17 cellular contexts compared by ENCODE assay signal in genomic region chr5:54947187-54947586, GRCh38. TPM values are rescaled to one million over a fixed set of nuclear protein-coding genes. Genes with fewer than 3 reads are reported as not detected.
DNase-seq lines count a peak whose midpoint lies in the region; ATAC-seq and TF ChIP-seq lines count a peak whose summit lies in the region.
"Had no signal": no experiment of that assay in that cellular context is flagged by ENCODE, and none has a peak within 500 bp of the region (broad histone marks: within the 10 kb centered on the region; RNA-seq: fewer than 3 reads in every experiment).

No MANE protein-coding gene starts in this region.

- H3K9me3 ChIP-seq in HEK293 (ENCODE audit: control insufficient read depth, insufficient read depth, low read depth, low read length): no peaks in the 10 kb centered on the region
- H3K9me3 ChIP-seq: BE2C, Caco-2 had no signal

- no peak for DNase-seq in activated naive CD8-positive, alpha-beta T cell treated with anti-CD3 and anti-CD28 coated beads, Interleukin-2, amount 10 ng/mL, durations not matched to agents 7 days and 5 days
- no peak for DNase-seq in activated naive CD8-positive, alpha-beta T cell treated with anti-CD3 and anti-CD28 coated beads for 36 hours
- DNase-seq: 8988T; ACHN; BE2C; Caco-2; Calu3; CD4-positive, alpha-beta T cell; CD8-positive, alpha-beta T cell; DMS79 treated with DMSO at 0.1 percent for 48 hours; GF-D8 had no signal

- CTCF ChIA-PET in HEK293 (lab: Yijun Ruan, JAX): interaction anchor here (0.9 to 4.8 kb wide), 3 partner anchors 13 to 91 kb away, joined by 3 to 37 read pairs (median 3); no protein-coding TSS in a partner anchor

- no peak for ATAC-seq in activated naive CD8-positive, alpha-beta T cell treated with anti-CD3 and anti-CD28 coated beads, Interleukin-2, amount 10 ng/mL, durations not matched to agents 7 days and 5 days (ENCODE audit: low read depth)
- ATAC-seq in GM19328 (IDR thresholded peaks at IDR 0.05; ENCODE audit: unreplicated experiment) (no peak), GM21367 (IDR thresholded peaks at IDR 0.05; ENCODE audit: unreplicated experiment) (no peak)
- ATAC-seq: CD8-positive, alpha-beta T cell had no signal

- H3K9me3 Mint-ChIP-seq in activated naive CD8-positive, alpha-beta T cell treated with anti-CD3 and anti-CD28 coated beads, Interleukin-2, amount 10 ng/mL, durations not matched to agents 7 days and 5 days: peaks cover 8% of the 10 kb centered on the region
- H3K9me3 Mint-ChIP-seq in activated naive CD8-positive, alpha-beta T cell treated with anti-CD3 and anti-CD28 coated beads for 36 hours: no peaks in the 10 kb centered on the region
- H3K9me3 Mint-ChIP-seq: CD4-positive, alpha-beta T cell; CD8-positive, alpha-beta T cell had no signal

- no peak for TF ChIP-seq CTCF in HEK293 (tag by site-specific recombination; IDR thresholded peaks at IDR 0.05)

- no peaks in the 10 kb centered on the region for H3K4me1 ChIP-seq in HEK293 (ENCODE audit: control insufficient read depth, insufficient read depth, low read length)
- H3K4me1 ChIP-seq: BE2C, Caco-2 had no signal

- no peak overlapping the region for H3K4me3 Mint-ChIP-seq in activated naive CD8-positive, alpha-beta T cell treated with anti-CD3 and anti-CD28 coated beads, Interleukin-2, amount 10 ng/mL, durations not matched to agents 7 days and 5 days
- no peak overlapping the region for H3K4me3 Mint-ChIP-seq in activated naive CD8-positive, alpha-beta T cell treated with anti-CD3 and anti-CD28 coated beads for 36 hours
- H3K4me3 Mint-ChIP-seq: CD4-positive, alpha-beta T cell; CD8-positive, alpha-beta T cell had no signal

- peak overlapping the region; percentile 3 for H3K27ac Mint-ChIP-seq in activated naive CD8-positive, alpha-beta T cell treated with anti-CD3 and anti-CD28 coated beads, Interleukin-2, amount 10 ng/mL, durations not matched to agents 7 days and 5 days
- H3K27ac Mint-ChIP-seq in activated naive CD8-positive, alpha-beta T cell treated with anti-CD3 and anti-CD28 coated beads for 36 hours: no peak overlapping the region
- H3K27ac Mint-ChIP-seq: CD4-positive, alpha-beta T cell; CD8-positive, alpha-beta T cell had no signal

- H3K27me3 Mint-ChIP-seq in activated naive CD8-positive, alpha-beta T cell treated with anti-CD3 and anti-CD28 coated beads, Interleukin-2, amount 10 ng/mL, durations not matched to agents 7 days and 5 days: peaks cover 4% of the 10 kb centered on the region
- H3K27me3 Mint-ChIP-seq in activated naive CD8-positive, alpha-beta T cell treated with anti-CD3 and anti-CD28 coated beads for 36 hours: no peaks in the 10 kb centered on the region
- H3K27me3 Mint-ChIP-seq: CD4-positive, alpha-beta T cell had no signal

- no peak overlapping the region for H3K4me3 ChIP-seq in HEK293 (ENCODE audit: low read depth, low read length)

- POLR2A ChIA-PET in activated naive CD8-positive, alpha-beta T cell treated with anti-CD3 and anti-CD28 coated beads, Interleukin-2, amount 10 ng/mL, durations not matched to agents 7 days and 5 days (lab: Charles Lee): no interaction called here
- POLR2A ChIA-PET in HEK293 (lab: Yijun Ruan, JAX): no interaction called here

- H3K36me3 Mint-ChIP-seq in activated naive CD8-positive, alpha-beta T cell treated with anti-CD3 and anti-CD28 coated beads, Interleukin-2, amount 10 ng/mL, durations not matched to agents 7 days and 5 days: peaks cover 22% of the 10 kb centered on the region
- H3K36me3 Mint-ChIP-seq in activated naive CD8-positive, alpha-beta T cell treated with anti-CD3 and anti-CD28 coated beads for 36 hours: no peaks in the 10 kb centered on the region
- H3K36me3 Mint-ChIP-seq: CD8-positive, alpha-beta T cell had no signal

- H3K36me3 ChIP-seq in HEK293 (ENCODE audit: control insufficient read depth in 2 of 2, insufficient read depth in 1 of 2, low read length in 2 of 2): no peaks in the 10 kb centered on the region
- H3K36me3 ChIP-seq: BE2C; BLaER1 treated with 17β-estradiol and CSF1 and Interleukin-3, amounts not matched to agents 10 nM and 100 nM had no signal

- H3K27ac ChIP-seq in HEK293 (ENCODE audit: extremely low read depth, low read depth, low read length): no peak overlapping the region
- H3K27ac ChIP-seq: C4-2B had no signal

- H3K4me1 Mint-ChIP-seq in activated naive CD8-positive, alpha-beta T cell treated with anti-CD3 and anti-CD28 coated beads, Interleukin-2, amount 10 ng/mL, durations not matched to agents 7 days and 5 days: peaks cover 15% of the 10 kb centered on the region
- H3K4me1 Mint-ChIP-seq in activated naive CD8-positive, alpha-beta T cell treated with anti-CD3 and anti-CD28 coated beads for 36 hours: no peaks in the 10 kb centered on the region

TF ChIP-seq in HEK293, 187 proteins besides CTCF, POLR2A, EP300 and RAD21:
- TF ChIP-seq ZNF585B (tag by site-specific recombination; IDR thresholded peaks at IDR 0.05) (no peak), ZNF510 (tag by site-specific recombination; IDR thresholded peaks at IDR 0.05; ENCODE audit: insufficient replicate concordance) (no peak), ZNF596 (tag by site-specific recombination; IDR thresholded peaks at IDR 0.05) (peak; percentile 90), ZNF624 (tag by site-specific recombination; IDR thresholded peaks at IDR 0.05) (no peak)

RNA-seq across cellular contexts. Expression of gene ESM1, which starts 38.2 kb away (rescaled TPM):
- total RNA-seq in activated naive CD8-positive, alpha-beta T cell treated with anti-CD3 and anti-CD28 coated beads, Interleukin-2, amount 10 ng/mL, durations not matched to agents 7 days and 5 days: 1 to 10 TPM in 1 of 2 experiments, under 1 TPM in 1; 0.42 to 1.1 TPM
- total RNA-seq in activated naive CD8-positive, alpha-beta T cell treated with anti-CD3 and anti-CD28 coated beads for 36 hours: not detected
- total RNA-seq: A673; Caco-2; Calu3; CD4-positive, alpha-beta T cell; CD8-positive, alpha-beta T cell had no signal
